In genomic region chr2:87464219-87464618, GRCh38 we compare ENCODE assay signal across 8 cellular contexts.
DNase-seq lines count a peak whose midpoint lies in the region; ATAC-seq and TF ChIP-seq lines count a peak whose summit lies in the region.
"Not testable (repeated sequence)": the region's sequence is repeated elsewhere in the genome, so short reads cannot be mapped to it uniquely, and the experiment has no call there.

No MANE protein-coding gene starts in this region.

- POLR2A ChIA-PET in T-cell (lab: Charles Lee); activated CD4-positive, alpha-beta memory T cell treated with anti-CD3 and anti-CD28 coated beads for 36 hours (lab: Charles Lee): not testable (repeated sequence)

- DNase-seq in CD4-positive, CD25-positive, alpha-beta regulatory T cell; activated CD4-positive, alpha-beta memory T cell treated with anti-CD3 and anti-CD28 coated beads for 36 hours; activated T-helper 1 cell treated with anti-CD3 and anti-CD28 coated beads, Interleukin-12 subunit alpha, Interleukin-12 subunit beta, Interleukin-2, Interleukin-4 antibody, amounts not matched to agents 30 ng/mL and 10 ng/mL and 1 ng/mL, durations not matched to agents 14 hours and 24 hours and 36 hours (ENCODE audit: low spot score); upper lobe of right lung: not testable (repeated sequence)
- DNase-seq in T-cell: peak in 6 of 34 experiments; percentile 6 to 36 (median 26)
- DNase-seq in central memory CD8-positive, alpha-beta T cell (ENCODE audit: low spot score in 2 of 2): peak in 1 of 2 donors; percentile 22
- DNase-seq in islet precursor cell: peak; percentile 9

- H3K4me1 Mint-ChIP-seq in CD4-positive, CD25-positive, alpha-beta regulatory T cell: peaks cover 6 to 36% (median 17%) of the 10 kb centered on the region in 4 donors
- H3K4me1 Mint-ChIP-seq in T-cell: peaks cover 1 to 47% (median 3%) of the 10 kb centered on the region in 3 donors
- H3K4me1 Mint-ChIP-seq in activated CD4-positive, alpha-beta memory T cell treated with anti-CD3 and anti-CD28 coated beads for 36 hours (ENCODE audit: low read depth): peaks cover 39% of the 10 kb centered on the region
- peaks cover 30% of the 10 kb centered on the region for H3K4me1 Mint-ChIP-seq in activated T-helper 1 cell treated with anti-CD3 and anti-CD28 coated beads, Interleukin-12 subunit alpha, Interleukin-12 subunit beta, Interleukin-2, Interleukin-4 antibody, amounts not matched to agents 30 ng/mL and 10 ng/mL and 1 ng/mL, durations not matched to agents 14 hours and 24 hours and 36 hours (ENCODE audit: low read depth)
- H3K4me1 Mint-ChIP-seq in central memory CD8-positive, alpha-beta T cell: peaks cover 22% of the 10 kb centered on the region

- H3K27me3 ChIP-seq in CD4-positive, CD25-positive, alpha-beta regulatory T cell (ENCODE audit: control insufficient read depth, insufficient read depth, low read length); neutrophil; upper lobe of right lung: not testable (repeated sequence)

- TF ChIP-seq CTCF in neutrophil (IDR thresholded peaks at IDR 0.05); upper lobe of right lung (IDR thresholded peaks at IDR 0.05): not testable (repeated sequence)

- H3K4me3 Mint-ChIP-seq in CD4-positive, CD25-positive, alpha-beta regulatory T cell: peak overlapping the region in 3 of 4 donors; percentile 57 to 83 (median 78)
- peak overlapping the region in 1 of 3 donors; percentile 61 for H3K4me3 Mint-ChIP-seq in T-cell
- not testable (repeated sequence) for H3K4me3 Mint-ChIP-seq in activated CD4-positive, alpha-beta memory T cell treated with anti-CD3 and anti-CD28 coated beads for 36 hours
- H3K4me3 Mint-ChIP-seq in activated T-helper 1 cell treated with anti-CD3 and anti-CD28 coated beads, Interleukin-12 subunit alpha, Interleukin-12 subunit beta, Interleukin-2, Interleukin-4 antibody, amounts not matched to agents 30 ng/mL and 10 ng/mL and 1 ng/mL, durations not matched to agents 14 hours and 24 hours and 36 hours: peak overlapping the region; percentile 69
- H3K4me3 Mint-ChIP-seq in central memory CD8-positive, alpha-beta T cell: peak overlapping the region; percentile 58

- H3K27ac ChIP-seq in CD4-positive, CD25-positive, alpha-beta regulatory T cell (ENCODE audit: insufficient read depth, low read length, poor library complexity, severe bottlenecking); upper lobe of right lung: not testable (repeated sequence)
- H3K27ac ChIP-seq in neutrophil: peak overlapping the region; percentile 62

- H3K36me3 Mint-ChIP-seq in CD4-positive, CD25-positive, alpha-beta regulatory T cell; T-cell; activated CD4-positive, alpha-beta memory T cell treated with anti-CD3 and anti-CD28 coated beads for 36 hours; central memory CD8-positive, alpha-beta T cell (ENCODE audit: insufficient read depth): not testable (repeated sequence)
- H3K36me3 Mint-ChIP-seq in activated T-helper 1 cell treated with anti-CD3 and anti-CD28 coated beads, Interleukin-12 subunit alpha, Interleukin-12 subunit beta, Interleukin-2, Interleukin-4 antibody, amounts not matched to agents 30 ng/mL and 10 ng/mL and 1 ng/mL, durations not matched to agents 14 hours and 24 hours and 36 hours (ENCODE audit: low read depth): peaks cover 26% of the 10 kb centered on the region

- CTCF ChIA-PET in T-cell (lab: Charles Lee); activated CD4-positive, alpha-beta memory T cell treated with anti-CD3 and anti-CD28 coated beads for 36 hours (lab: Charles Lee): not testable (repeated sequence)

- not testable (repeated sequence) for H3K9me3 ChIP-seq in CD4-positive, CD25-positive, alpha-beta regulatory T cell (ENCODE audit: control insufficient read depth in 2 of 2, low read length in 2 of 2); neutrophil; upper lobe of right lung

- H3K4me1 ChIP-seq in CD4-positive, CD25-positive, alpha-beta regulatory T cell (ENCODE audit: control insufficient read depth, insufficient read depth, low read length, poor library complexity, severe bottlenecking): peaks cover 17% of the 10 kb centered on the region
- peaks cover 12 to 20% of the 10 kb centered on the region in 2 experiments for H3K4me1 ChIP-seq in neutrophil (ENCODE audit: control insufficient read depth in 1 of 2, insufficient read depth in 1 of 2, low read depth in 1 of 2, low read length in 1 of 2)
- H3K4me1 ChIP-seq in upper lobe of right lung: not testable (repeated sequence)

- not testable (repeated sequence) for ATAC-seq in CD4-positive, CD25-positive, alpha-beta regulatory T cell (ENCODE audit: low read depth in 2 of 2); T-cell (replicated peaks in 1 of 4)
- ATAC-seq in central memory CD8-positive, alpha-beta T cell (replicated peaks; ENCODE audit: extremely low read depth, poor library complexity, severe bottlenecking): peak; percentile 30
- peak; percentile 29 for ATAC-seq in upper lobe of right lung

- H3K27me3 Mint-ChIP-seq in CD4-positive, CD25-positive, alpha-beta regulatory T cell; T-cell; activated CD4-positive, alpha-beta memory T cell treated with anti-CD3 and anti-CD28 coated beads for 36 hours; activated T-helper 1 cell treated with anti-CD3 and anti-CD28 coated beads, Interleukin-12 subunit alpha, Interleukin-12 subunit beta, Interleukin-2, Interleukin-4 antibody, amounts not matched to agents 30 ng/mL and 10 ng/mL and 1 ng/mL, durations not matched to agents 14 hours and 24 hours and 36 hours (ENCODE audit: insufficient read depth); central memory CD8-positive, alpha-beta T cell: not testable (repeated sequence)

- not testable (repeated sequence) for H3K36me3 ChIP-seq in CD4-positive, CD25-positive, alpha-beta regulatory T cell (ENCODE audit: control insufficient read depth, insufficient read depth, low read length); neutrophil; upper lobe of right lung

- H3K9me3 Mint-ChIP-seq in CD4-positive, CD25-positive, alpha-beta regulatory T cell; T-cell; activated CD4-positive, alpha-beta memory T cell treated with anti-CD3 and anti-CD28 coated beads for 36 hours; activated T-helper 1 cell treated with anti-CD3 and anti-CD28 coated beads, Interleukin-12 subunit alpha, Interleukin-12 subunit beta, Interleukin-2, Interleukin-4 antibody, amounts not matched to agents 30 ng/mL and 10 ng/mL and 1 ng/mL, durations not matched to agents 14 hours and 24 hours and 36 hours; central memory CD8-positive, alpha-beta T cell: not testable (repeated sequence)

- peak overlapping the region; percentile 44 to 96 (median 65) for H3K27ac Mint-ChIP-seq in CD4-positive, CD25-positive, alpha-beta regulatory T cell
- H3K27ac Mint-ChIP-seq in T-cell: peak overlapping the region; percentile 39 to 97
- H3K27ac Mint-ChIP-seq in activated CD4-positive, alpha-beta memory T cell treated with anti-CD3 and anti-CD28 coated beads for 36 hours: peak overlapping the region; percentile 74
- peak overlapping the region; percentile 89 for H3K27ac Mint-ChIP-seq in activated T-helper 1 cell treated with anti-CD3 and anti-CD28 coated beads, Interleukin-12 subunit alpha, Interleukin-12 subunit beta, Interleukin-2, Interleukin-4 antibody, amounts not matched to agents 30 ng/mL and 10 ng/mL and 1 ng/mL, durations not matched to agents 14 hours and 24 hours and 36 hours
- peak overlapping the region; percentile 75 for H3K27ac Mint-ChIP-seq in central memory CD8-positive, alpha-beta T cell (ENCODE audit: low read depth)

- not testable (repeated sequence) for H3K4me3 ChIP-seq in CD4-positive, CD25-positive, alpha-beta regulatory T cell (ENCODE audit: low read depth, low read length); neutrophil (ENCODE audit: low read depth in 1 of 2, low read length in 1 of 2); upper lobe of right lung

- intact Hi-C loops in activated CD4-positive, alpha-beta memory T cell treated with anti-CD3 and anti-CD28 coated beads for 36 hours (cut with micrococcal nuclease); activated T-helper 1 cell treated with anti-CD3 and anti-CD28 coated beads, Interleukin-12 subunit alpha, Interleukin-12 subunit beta, Interleukin-2, Interleukin-4 antibody, amounts not matched to agents 30 ng/mL and 10 ng/mL and 1 ng/mL, durations not matched to agents 14 hours and 24 hours and 36 hours (cut with micrococcal nuclease); upper lobe of right lung (cut with DNase I): not testable (repeated sequence)
